ENCODE assay signal across 9 cellular contexts in the genomic region with DNA sequence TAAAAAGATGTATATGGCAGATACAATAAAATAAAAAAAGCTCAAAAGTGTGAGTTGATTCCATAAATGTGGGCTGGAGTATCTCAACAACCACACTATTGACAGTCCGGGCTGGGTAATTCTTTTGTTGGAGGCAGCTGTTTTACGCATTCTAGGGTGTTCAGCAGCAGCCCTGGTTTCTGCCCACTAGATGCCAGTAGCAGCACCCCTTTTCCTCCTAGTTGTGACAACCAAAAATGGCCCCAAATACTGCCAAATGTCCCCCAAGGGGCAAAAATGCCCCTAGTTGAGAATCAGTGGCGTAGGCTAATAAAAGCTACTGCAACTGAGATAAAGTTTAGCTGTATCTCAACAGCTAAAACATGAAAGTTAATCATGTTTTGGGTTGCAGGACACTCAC. TPM values are rescaled to one million over a fixed set of nuclear protein-coding genes. Genes with fewer than 3 reads are reported as not detected.
DNase-seq lines count a peak whose midpoint lies in the region; ATAC-seq, FAIRE-seq and TF ChIP-seq lines count a peak whose summit lies in the region.
"Had no signal": no experiment of that assay in that cellular context is flagged by ENCODE, and none has a peak within 500 bp of the region (broad histone marks: within the 10 kb centered on the region; RNA-seq: fewer than 3 reads in every experiment).

No MANE protein-coding gene starts in this region.

- H2BK15ac ChIP-seq in mesenchymal stem cell (ENCODE audit: low read depth, poor library complexity, severe bottlenecking), result no peak overlapping the region

- intact Hi-C loops in stomach (cut with DNase I; ENCODE audit: low total_unique reads), result no loop called here

- H2AK5ac ChIP-seq in mesenchymal stem cell (ENCODE audit: low read length, severe bottlenecking), result no peak overlapping the region

- H3K9ac ChIP-seq in mesenchymal stem cell (ENCODE audit: low read length), result no peak overlapping the region

- no peaks in the 10 kb centered on the region for H3K36me3 ChIP-seq in bronchial epithelial cell (ENCODE audit: control insufficient read depth, insufficient read depth, low read length)
- H3K36me3 ChIP-seq in mesenchymal stem cell (ENCODE audit: control insufficient read depth in 1 of 2, insufficient read depth in 2 of 2, low read depth in 1 of 2, low read length in 2 of 2), result peaks cover 0 to 10% of the 10 kb centered on the region in 2 experiments
- peaks cover 0 to 14% (median 7%) of the 10 kb centered on the region in 4 donors for H3K36me3 ChIP-seq in stomach

- no peak overlapping the region for H3K14ac ChIP-seq in mesenchymal stem cell (ENCODE audit: low read length in 2 of 2)

- H3K27ac ChIP-seq in mesenchymal stem cell (ENCODE audit: low read length, poor library complexity, severe bottlenecking), result no peak overlapping the region
- H3K27ac ChIP-seq in stomach, result no peak overlapping the region
- H3K27ac ChIP-seq: SJSA1 had no signal

- no peak overlapping the region for H2BK120ac ChIP-seq in mesenchymal stem cell (ENCODE audit: low read depth, low read length)

- WGBS in mesenchymal stem cell, result 92% methylated on average over 3 of the region's 3 CpGs
- WGBS in stomach, 5 donors, result 64 to 73% (median 66%) methylated on average over 3 of the region's 3 CpGs

- TF ChIP-seq CTCF in bronchial epithelial cell (IDR thresholded peaks at IDR 0.05; ENCODE audit: insufficient read depth, low read length, severe bottlenecking) (peak; percentile 33), stomach (IDR thresholded peaks at IDR 0.05) (peak in 1 of 7 experiments; percentile 34)

- H2BK5ac ChIP-seq in mesenchymal stem cell (ENCODE audit: low read depth, low read length, poor library complexity, severe bottlenecking), result no peak overlapping the region

- H3K4me3 ChIP-seq in bronchial epithelial cell (ENCODE audit: low read depth, low read length) (no peak overlapping the region), mesenchymal stem cell (ENCODE audit: insufficient read depth in 1 of 2, low read depth in 1 of 2, low read length in 2 of 2) (no peak overlapping the region), stomach (no peak overlapping the region)
- H3K4me3 ChIP-seq: SJSA1 had no signal

- H2BK12ac ChIP-seq in mesenchymal stem cell (ENCODE audit: low read length in 2 of 2), result no peak overlapping the region

- H4K91ac ChIP-seq in mesenchymal stem cell (ENCODE audit: low read length), result no peak overlapping the region

- DNase-seq in EL (peak; percentile 10), NCI-H82 (lab: John Stamatoyannopoulos, UW) (peak; percentile 37), bronchial epithelial cell (ENCODE audit: low read depth) (no peak), mesenchymal stem cell (peak; percentile 14), GM12892 (ENCODE audit: insufficient read length) (no peak), stomach (no peak), GOT3 (lab: John Stamatoyannopoulos, UW) (no peak)

- H2AFZ ChIP-seq in mesenchymal stem cell (ENCODE audit: low read depth, low read length), result no peak overlapping the region

- H3K9me3 ChIP-seq in mesenchymal stem cell (ENCODE audit: control insufficient read depth, low read length), result peaks cover 7% of the 10 kb centered on the region
- peaks cover 0 to 9% (median 6%) of the 10 kb centered on the region in 4 donors for H3K9me3 ChIP-seq in stomach

- H3K27me3 ChIP-seq in bronchial epithelial cell (ENCODE audit: control insufficient read depth, insufficient read depth, low read length) (no peaks in the 10 kb centered on the region), mesenchymal stem cell (ENCODE audit: control insufficient read depth in 1 of 2, insufficient read depth in 1 of 2, low read length in 2 of 2) (no peaks in the 10 kb centered on the region), stomach (no peaks in the 10 kb centered on the region)
- H3K27me3 ChIP-seq: SJSA1 had no signal

- FAIRE-seq in bronchial epithelial cell (lab: Jason Lieb, UNC) (no peak), GM12892 (lab: Jason Lieb, UNC) (no peak)

- H3K23ac ChIP-seq in mesenchymal stem cell (ENCODE audit: low read length in 2 of 2), result no peak overlapping the region

- H3K4me2 ChIP-seq in mesenchymal stem cell (ENCODE audit: low read length, poor library complexity, severe bottlenecking), result no peak overlapping the region

- no peak for ATAC-seq in HG03025 (IDR thresholded peaks at IDR 0.05; ENCODE audit: low FRiP score, unreplicated experiment)

- H3K18ac ChIP-seq in mesenchymal stem cell (ENCODE audit: low read depth in 1 of 2, low read length in 2 of 2), result no peak overlapping the region

- H4K8ac ChIP-seq in mesenchymal stem cell (ENCODE audit: low read length), result no peak overlapping the region

- TF ChIP-seq EP300 in stomach (IDR thresholded peaks at IDR 0.05), result no peak

- TF ChIP-seq POLR2A in GM12892 (IDR thresholded peaks at IDR 0.05; ENCODE audit: low read depth, low read length) (no peak), stomach (IDR thresholded peaks at IDR 0.05) (no peak)

- no peaks in the 10 kb centered on the region for H3K4me1 ChIP-seq in mesenchymal stem cell (ENCODE audit: control insufficient read depth, insufficient read depth, low read depth, low read length)
- H3K4me1 ChIP-seq in stomach, result peaks cover 0 to 13% (median 4%) of the 10 kb centered on the region in 4 donors
- H3K4me1 ChIP-seq: SJSA1 had no signal

- no peak overlapping the region for H3K4ac ChIP-seq in mesenchymal stem cell (ENCODE audit: low read depth in 1 of 2, low read length in 2 of 2)

- H3K79me1 ChIP-seq in mesenchymal stem cell (replicated peaks; ENCODE audit: low read length, poor library complexity, severe bottlenecking), result peaks cover 17% of the 10 kb centered on the region

RNA-seq across cellular contexts. Expression of a gene that starts 44.7 kb away (rescaled TPM):
- total RNA-seq in bronchial epithelial cell, result 60.6 and 87.6 TPM in 2 replicates
- 76.1 TPM for polyA plus RNA-seq in mesenchymal stem cell (2013, experiment 1 of 2)
- polyA plus RNA-seq in mesenchymal stem cell (2013, experiment 2 of 2), result 77.7 TPM
- 28.7 TPM for polyA plus RNA-seq in GM12892 (2012; ENCODE audit: missing spikeins)
- 100 to 1,000 TPM in 2 of 5 donors, 10 to 100 TPM in 3; 25.7 to 158 (median 71.0) TPM for total RNA-seq in stomach
- 100 to 1,000 TPM in 2 of 3 donors, 10 to 100 TPM in 1; 70.8 to 123 (median 104) TPM for polyA plus RNA-seq in stomach

Comparison
In these comparisons a context has a peak if more than half of its experiments do, and no peak if none do; other contexts are left out.
1. DNase-seq: peak in EL (single experiment), NCI-H82 (single experiment) and mesenchymal stem cell (single experiment); none in bronchial epithelial cell (single experiment), GM12892 (single experiment), stomach (single experiment) and GOT3 (single experiment).